10 cellular contexts compared by ENCODE assay signal in the genomic region with DNA sequence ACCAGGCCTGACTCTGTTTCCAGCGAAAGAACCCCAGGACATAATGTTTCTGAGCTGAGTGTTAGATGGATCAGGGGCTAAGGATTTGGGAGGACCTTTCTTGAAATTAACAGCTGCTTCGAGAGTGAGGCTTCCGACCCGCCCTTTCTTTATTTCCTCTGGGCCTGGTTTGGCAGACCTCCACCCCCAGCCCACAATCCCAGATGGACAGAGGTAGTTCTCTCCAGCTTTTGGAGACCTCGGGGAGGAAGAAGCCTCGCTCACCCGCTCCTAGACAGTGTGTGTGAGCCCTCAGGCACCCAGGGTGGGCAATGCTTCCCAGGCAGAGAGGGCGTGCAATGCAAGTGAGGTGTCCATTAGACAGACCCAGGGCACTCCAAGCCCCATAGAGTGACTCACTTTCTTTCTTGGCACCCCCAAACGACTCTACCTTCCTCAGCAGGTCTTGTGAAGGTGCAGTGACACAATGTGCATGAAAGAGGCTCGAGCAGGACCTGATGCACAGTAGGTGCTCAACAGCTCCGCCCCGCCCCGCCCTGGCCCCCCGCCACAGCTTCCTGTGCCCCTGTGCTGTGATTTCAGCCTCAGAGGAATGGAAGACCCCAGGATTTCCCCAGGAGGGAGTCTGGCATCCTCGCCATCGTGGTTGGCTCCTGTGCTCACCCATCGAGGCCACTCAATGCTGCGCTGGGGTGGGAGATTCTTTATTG. TPM values are rescaled to one million over a fixed set of nuclear protein-coding genes. Genes with fewer than 3 reads are reported as not detected.
DNase-seq lines count a peak whose midpoint lies in the region; ATAC-seq, FAIRE-seq and TF ChIP-seq lines count a peak whose summit lies in the region.
"Had no signal": no experiment of that assay in that cellular context is flagged by ENCODE, and none has a peak within 500 bp of the region (broad histone marks: within the 10 kb centered on the region; RNA-seq: fewer than 3 reads in every experiment).

No MANE protein-coding gene starts in this region.

- peak overlapping the region in 1 of 8 donors; percentile 26 for H3K4me3 Mint-ChIP-seq in CD4-positive, alpha-beta memory T cell
- H3K4me3 Mint-ChIP-seq in IgD-negative memory B cell = peak overlapping the region in 1 of 4 donors; percentile 58
- no peak overlapping the region for H3K4me3 Mint-ChIP-seq in chondrocyte (ENCODE audit: unreplicated experiment)

- H3K4me1 Mint-ChIP-seq in CD4-positive, alpha-beta memory T cell = peaks cover 20 to 63% (median 46%) of the 10 kb centered on the region in 4 donors
- H3K4me1 Mint-ChIP-seq in IgD-negative memory B cell (peaks cover 6 to 19% (median 10%) of the 10 kb centered on the region in 3 donors), chondrocyte (ENCODE audit: low read depth) (peaks cover 14% of the 10 kb centered on the region)

- H3K4me3 ChIP-seq in CD4-positive, alpha-beta memory T cell (ENCODE audit: low read length in 2 of 2) = no peak overlapping the region
- H3K4me3 ChIP-seq in H1 (ENCODE audit: extremely low read depth in 1 of 4, insufficient read depth in 2 of 4, low read depth in 3 of 4, low read length in 4 of 4) = no peak overlapping the region
- no peak overlapping the region for H3K4me3 ChIP-seq in prostate gland

- peak overlapping the region; percentile 23; the same call in 1 of the 2 replicates for H2BK20ac ChIP-seq in H1 (ENCODE audit: low read length)

- H3K4ac ChIP-seq in H1 (replicated peaks; ENCODE audit: insufficient read length, low read depth, low read length) = no peak overlapping the region

- TF ChIP-seq CTCF in H1 (IDR thresholded peaks at IDR 0.05; ENCODE audit: control extremely low read depth in 1 of 3, insufficient read depth in 1 of 3, low read depth in 1 of 3, low read length in 3 of 3) = no peak
- no peak for TF ChIP-seq CTCF in prostate gland (IDR thresholded peaks at IDR 0.05)
- TF ChIP-seq CTCF in chondrocyte (IDR thresholded peaks at IDR 0.05) = no peak

- H3K4me2 ChIP-seq in H1 (ENCODE audit: insufficient read depth in 1 of 2, low read depth in 2 of 2, low read length in 2 of 2) = peak overlapping the region in 1 of 2 experiments; percentile 39; a peak in 3 of 4 replicates

- peak overlapping the region; percentile 25; the same call in 1 of the 2 replicates for H3K18ac ChIP-seq in H1 (ENCODE audit: extremely low read depth, low read length)

- H3K23me2 ChIP-seq in H1 (ENCODE audit: low read depth, low read length) = no peaks in the 10 kb centered on the region

- no peak overlapping the region for H3K23ac ChIP-seq in H1 (ENCODE audit: insufficient read length)

- H3K56ac ChIP-seq in H1 (replicated peaks; ENCODE audit: insufficient read length, low read depth, low read length) = no peak overlapping the region

- no peak for DNase-seq in CD4-positive, alpha-beta memory T cell
- DNase-seq in H1 (ENCODE audit: low read depth in 1 of 2, low spot score in 2 of 2) (no peak), prostate gland (ENCODE audit: low spot score) (no peak), chondrocyte (ENCODE audit: low spot score) (no peak)
- DNase-seq in activated naive CD4-positive, alpha-beta T cell treated with Interleukin-2 at 50 U/mL for 16 hours = no peak
- DNase-seq in activated CD8-positive, alpha-beta memory T cell treated with anti-CD3 and anti-CD28 coated beads for 24 hours = no peak
- DNase-seq: NCI-H1092; stimulated activated naive CD4-positive, alpha-beta T cell had no signal

- peak overlapping the region; percentile 35 to 88 (median 79) for H3K27ac Mint-ChIP-seq in CD4-positive, alpha-beta memory T cell
- H3K27ac Mint-ChIP-seq in IgD-negative memory B cell (peak overlapping the region in 2 of 3 donors; percentile 18 to 31), chondrocyte (ENCODE audit: unreplicated experiment) (no peak overlapping the region)

- no peaks in the 10 kb centered on the region for H3K36me3 ChIP-seq in CD4-positive, alpha-beta memory T cell (ENCODE audit: insufficient read depth, low read length)
- H3K36me3 ChIP-seq in H1 (ENCODE audit: control insufficient read depth in 2 of 4, insufficient read depth in 4 of 4, low read length in 3 of 4) (no peaks in the 10 kb centered on the region), prostate gland (no peaks in the 10 kb centered on the region)

- 75% methylated on average over 17 of the region's 18 CpGs; no CpG with 5 or more reads in 1 of the 2 experiments for WGBS in H1 (ENCODE audit: extremely low coverage in 1 of 2, insufficient coverage in 1 of 2, insufficient read length in 1 of 2, insufficient replicate concordance in 2 of 2, low coverage in 1 of 2, low lambda C conversion rate in 2 of 2, missing lambda C conversion rate in 1 of 2), 2 experiments
- 82% methylated on average over 18 of the region's 18 CpGs for WGBS in prostate gland

- H3K79me2 ChIP-seq in H1 (ENCODE audit: control insufficient read depth in 1 of 2, insufficient read depth in 2 of 2, low read length in 2 of 2) = no peaks in the 10 kb centered on the region

- no peak overlapping the region for H3K9ac ChIP-seq in H1 (replicated peaks in 1 of 4; ENCODE audit: extremely low read depth in 1 of 4, low read depth in 3 of 4, low read length in 3 of 4)

- H3K27ac ChIP-seq in CD4-positive, alpha-beta memory T cell (ENCODE audit: low read depth, low read length) = no peak overlapping the region
- H3K27ac ChIP-seq in H1 (ENCODE audit: low read depth, low read length) = no peak overlapping the region; the same call in 1 of the 2 replicates
- H3K27ac ChIP-seq in prostate gland = peak overlapping the region; percentile 73 to 86

- no peak for FAIRE-seq in H1 (lab: Jason Lieb, UNC)

- no peak overlapping the region for H3K14ac ChIP-seq in H1 (ENCODE audit: insufficient read length)

- ATAC-seq in GM18861 (IDR thresholded peaks at IDR 0.05; ENCODE audit: unreplicated experiment) = no peak

- CTCF ChIA-PET in CD4-positive, alpha-beta memory T cell (lab: Charles Lee; ENCODE audit: partially characterized antibody) = interaction anchor here (0.8 to 3.4 kb wide), 4 partner anchors 14 to 64 kb away, joined by 3 to 14 read pairs (median 4); no protein-coding TSS in a partner anchor
- CTCF ChIA-PET in H1 (lab: Charles Lee; ENCODE audit: partially characterized antibody) = interaction anchor here (0.6 to 2.1 kb wide), 9 partner anchors 9 to 64 kb away, joined by 3 to 15 read pairs (median 4); no protein-coding TSS in a partner anchor

- intact Hi-C loops in CD4-positive, alpha-beta memory T cell (cut with micrococcal nuclease) = no loop called here
- intact Hi-C loops in prostate gland (cut with DNase I) = no loop called here

- no peak for TF ChIP-seq RAD21 in H1 (IDR thresholded peaks at IDR 0.05 in 1 of 2, conservative IDR thresholded peaks at IDR 0.05 in 1 of 2; ENCODE audit: low read depth in 2 of 2, low read length in 2 of 2)

- H4K20me1 ChIP-seq in H1 (replicated peaks in 1 of 2; ENCODE audit: control insufficient read depth in 1 of 2, insufficient read depth in 2 of 2, low read length in 2 of 2) = no peaks in the 10 kb centered on the region

- peak overlapping the region; percentile 67; the same call in 1 of the 2 replicates for H2BK15ac ChIP-seq in H1 (ENCODE audit: low read length)

- peaks cover 54% of the 10 kb centered on the region for H3K4me1 ChIP-seq in CD4-positive, alpha-beta memory T cell (ENCODE audit: insufficient read depth, low read length)
- H3K4me1 ChIP-seq in H1 (replicated peaks in 1 of 4; ENCODE audit: control insufficient read depth in 3 of 4, insufficient read depth in 4 of 4, low read length in 3 of 4) = peaks cover 2 to 52% (median 38%) of the 10 kb centered on the region in 4 experiments
- H3K4me1 ChIP-seq in prostate gland (replicated peaks) = peaks cover 27% of the 10 kb centered on the region

- H4K5ac ChIP-seq in H1 (ENCODE audit: insufficient read length, low read depth, low read length) = peak overlapping the region; percentile 19

- H2BK12ac ChIP-seq in H1 (ENCODE audit: low read depth, low read length) = peak overlapping the region; percentile 45; the same call in 1 of the 2 replicates

- no peaks in the 10 kb centered on the region for H3K36me3 Mint-ChIP-seq in CD4-positive, alpha-beta memory T cell
- H3K36me3 Mint-ChIP-seq in IgD-negative memory B cell (no peaks in the 10 kb centered on the region), chondrocyte (ENCODE audit: low read depth) (no peaks in the 10 kb centered on the region)

- H3K27me3 ChIP-seq in CD4-positive, alpha-beta memory T cell (ENCODE audit: insufficient read depth, low read length) = no peaks in the 10 kb centered on the region
- H3K27me3 ChIP-seq in H1 (replicated peaks in 1 of 4; ENCODE audit: control insufficient read depth in 3 of 4, extremely low read depth in 1 of 4, insufficient read depth in 3 of 4, low read length in 3 of 4) = peaks cover 0 to 2% (median 0%) of the 10 kb centered on the region in 4 experiments; a peak in 2 of 7 replicates
- H3K27me3 ChIP-seq in prostate gland (replicated peaks; ENCODE audit: insufficient read depth) = no peaks in the 10 kb centered on the region

- TF ChIP-seq POLR2A in H1 (IDR thresholded peaks at IDR 0.05; ENCODE audit: control extremely low read depth in 1 of 2, low read depth in 2 of 2, low read length in 2 of 2) (no peak), prostate gland (IDR thresholded peaks at IDR 0.05) (no peak)

- no peak overlapping the region for H2BK120ac ChIP-seq in H1 (replicated peaks; ENCODE audit: low read depth, low read length)

- no peak overlapping the region for H2AK5ac ChIP-seq in H1 (ENCODE audit: low read depth, low read length)

- no peak overlapping the region for H2AFZ ChIP-seq in H1 (ENCODE audit: low read length)

- peak overlapping the region; percentile 57 for H4K91ac ChIP-seq in H1 (replicated peaks; ENCODE audit: insufficient read length, low read length)

- no peaks in the 10 kb centered on the region for H3K27me3 Mint-ChIP-seq in CD4-positive, alpha-beta memory T cell
- H3K27me3 Mint-ChIP-seq in IgD-negative memory B cell = peaks cover 6% of the 10 kb centered on the region
- no peaks in the 10 kb centered on the region for H3K27me3 Mint-ChIP-seq in chondrocyte (ENCODE audit: low read depth)

- no peaks in the 10 kb centered on the region for H3K79me1 ChIP-seq in H1 (ENCODE audit: low read depth, low read length)

- POLR2A ChIA-PET in CD4-positive, alpha-beta memory T cell (lab: Charles Lee; ENCODE audit: partially characterized antibody) = interaction anchor here (0.6 to 33.8 kb wide), 6 partner anchors 9 to 54 kb away, joined by 3 to 688 read pairs (median 4); partner anchors contain the start of gene TOB1
- POLR2A ChIA-PET in H1 (lab: Charles Lee; ENCODE audit: partially characterized antibody) = interaction anchor here (0.9 to 7.9 kb wide), 10 partner anchors 8 to 65 kb away, joined by 3 to 71 read pairs (median 4); partner anchors contain the start of gene TOB1

- H4K8ac ChIP-seq in H1 (ENCODE audit: extremely low read depth, insufficient read depth, low read length) = no peak overlapping the region

- peak overlapping the region; percentile 60; the same call in 1 of the 2 replicates for H2BK5ac ChIP-seq in H1 (ENCODE audit: low read depth, low read length)

- no peak for TF ChIP-seq EP300 in H1 (IDR thresholded peaks at IDR 0.05; ENCODE audit: borderline replicate concordance in 1 of 2, low read depth in 2 of 2, low read length in 2 of 2)

- H3K9me3 Mint-ChIP-seq in CD4-positive, alpha-beta memory T cell = no peaks in the 10 kb centered on the region
- H3K9me3 Mint-ChIP-seq in IgD-negative memory B cell (no peaks in the 10 kb centered on the region), chondrocyte (ENCODE audit: low read depth) (no peaks in the 10 kb centered on the region)

- no peaks in the 10 kb centered on the region for H3K9me3 ChIP-seq in CD4-positive, alpha-beta memory T cell (ENCODE audit: control insufficient read depth in 1 of 2, low read length in 2 of 2)
- H3K9me3 ChIP-seq in H1 (ENCODE audit: insufficient read depth in 2 of 2, low read depth in 1 of 2, low read length in 1 of 2) (no peaks in the 10 kb centered on the region), prostate gland (no peaks in the 10 kb centered on the region)

RNA-seq across cellular contexts. Expression of gene TOB1, which starts 50.7 kb away (rescaled TPM):
- total RNA-seq in CD4-positive, alpha-beta memory T cell = 100 to 1,000 TPM in 1 of 2 experiments, 10 to 100 TPM in 1; 93.7 to 104 TPM
- polyA plus RNA-seq in CD4-positive, alpha-beta memory T cell = 100 to 1,000 TPM in 1 of 2 donors, 10 to 100 TPM in 1; 74.3 to 102 TPM
- polyA plus RNA-seq in IgD-negative memory B cell = 8.2 TPM
- total RNA-seq in H1 (2021; fragmentation: NEBNext Ultra II Directional; extraction: Animal tissue kit (Norgen Biotek cat#: 25700)) = 20.8 and 26.7 TPM in 2 replicates
- 9.7 and 14.4 TPM in 2 replicates for polyA plus RNA-seq in H1 (2011; rRNA removed)
- 12.0 TPM for polyA plus RNA-seq in H1 (2011; cell fraction: cytosol; rRNA removed)
- 17.7 TPM for polyA plus RNA-seq in H1 (2011; cell fraction: nucleus; rRNA removed)
- polyA plus RNA-seq in H1 (2012, experiment 1 of 2) = 24.8 to 32.2 TPM (median 27.7 TPM) in 4 replicates
- polyA plus RNA-seq in H1 (2012, experiment 2 of 2) = 5.9 TPM
- 21.6 TPM for polyA plus RNA-seq in H1 (2013, experiment 1 of 2)
- polyA plus RNA-seq in H1 (2013, experiment 2 of 2) = 22.3 TPM
- polyA minus RNA-seq in H1 (2011; rRNA and poly(A)+ RNA removed) = 22.6 and 27.7 TPM in 2 replicates
- polyA minus RNA-seq in H1 (2011; cell fraction: cytosol; rRNA and poly(A)+ RNA removed) = 22.5 TPM
- 52.2 TPM for polyA minus RNA-seq in H1 (2011; cell fraction: nucleus; rRNA and poly(A)+ RNA removed)
- 10 to 100 TPM; 37.1 to 64.7 TPM for total RNA-seq in prostate gland
- 29.6 to 44.8 TPM (median 36.6 TPM) in 3 replicates for total RNA-seq in chondrocyte

Comparison
In these comparisons a context has a peak if more than half of its experiments do, and no peak if none do; other contexts are left out.
1. H3K27ac ChIP-seq: peak in prostate gland (2 of 2); none in CD4-positive, alpha-beta memory T cell (single experiment) and H1 (single experiment).